ENCODE assay signal across 1 cellular context in genomic region chr16:8849411-8850011, GRCh38.
TF ChIP-seq lines count a peak whose summit lies in the region.

No MANE protein-coding gene starts in this region.

TF ChIP-seq in GM12878, 131 proteins besides CTCF, POLR2A, EP300 and RAD21:
- TF ChIP-seq SMC3 (IDR thresholded peaks at IDR 0.05; ENCODE audit: borderline replicate concordance, low read length) (no peak), PML (IDR thresholded peaks at IDR 0.05; ENCODE audit: low read length) (peak; percentile 6; the same call in 1 of the 2 replicates)
